Comparison of ENCODE assay signal across 17 cellular contexts in genomic region chr2:7429733-7430132, GRCh38.
DNase-seq lines count a peak whose midpoint lies in the region; ATAC-seq and TF ChIP-seq lines count a peak whose summit lies in the region.
"Had no signal": no experiment of that assay in that cellular context is flagged by ENCODE, and none has a peak within 500 bp of the region (broad histone marks: within the 10 kb centered on the region; RNA-seq: fewer than 3 reads in every experiment).

No MANE protein-coding gene starts in this region.

- peak overlapping the region; percentile 95 for H3K27ac Mint-ChIP-seq in T-helper 1 cell treated with Interleukin-12 subunit alpha and Interleukin-12 subunit beta and Interleukin-4 antibody, amounts not matched to agents 30 μg/mL and 1 μg/mL, for 36 hours
- peak overlapping the region; percentile 99 for H3K27ac Mint-ChIP-seq in activated CD8-positive, alpha-beta T cell treated with anti-CD3 and anti-CD28 coated beads, Interleukin-2, amount 10 ng/mL, durations not matched to agents 7 days and 5 days
- H3K27ac Mint-ChIP-seq in naive thymus-derived CD8-positive, alpha-beta T cell, result peak overlapping the region; percentile 95 to 99 (median 96)

- H3K27me3 Mint-ChIP-seq in T-helper 1 cell treated with Interleukin-12 subunit alpha and Interleukin-12 subunit beta and Interleukin-4 antibody, amounts not matched to agents 30 μg/mL and 1 μg/mL, for 36 hours (ENCODE audit: low read depth), result no peaks in the 10 kb centered on the region
- no peaks in the 10 kb centered on the region for H3K27me3 Mint-ChIP-seq in activated CD8-positive, alpha-beta T cell treated with anti-CD3 and anti-CD28 coated beads, Interleukin-2, amount 10 ng/mL, durations not matched to agents 7 days and 5 days (ENCODE audit: low read depth)
- peaks cover 0 to 3% (median 0%) of the 10 kb centered on the region in 5 donors for H3K27me3 Mint-ChIP-seq in naive thymus-derived CD8-positive, alpha-beta T cell

- peaks cover 16% of the 10 kb centered on the region for H3K36me3 Mint-ChIP-seq in T-helper 1 cell treated with Interleukin-12 subunit alpha and Interleukin-12 subunit beta and Interleukin-4 antibody, amounts not matched to agents 30 μg/mL and 1 μg/mL, for 36 hours (ENCODE audit: low read depth)
- H3K36me3 Mint-ChIP-seq in activated CD8-positive, alpha-beta T cell treated with anti-CD3 and anti-CD28 coated beads, Interleukin-2, amount 10 ng/mL, durations not matched to agents 7 days and 5 days (ENCODE audit: low read depth), result peaks cover 30% of the 10 kb centered on the region
- peaks cover 0 to 21% (median 16%) of the 10 kb centered on the region in 3 donors for H3K36me3 Mint-ChIP-seq in naive thymus-derived CD8-positive, alpha-beta T cell

- peak overlapping the region; percentile 31 for H3K4me3 Mint-ChIP-seq in T-helper 1 cell treated with Interleukin-12 subunit alpha and Interleukin-12 subunit beta and Interleukin-4 antibody, amounts not matched to agents 30 μg/mL and 1 μg/mL, for 36 hours
- H3K4me3 Mint-ChIP-seq in activated CD8-positive, alpha-beta T cell treated with anti-CD3 and anti-CD28 coated beads, Interleukin-2, amount 10 ng/mL, durations not matched to agents 7 days and 5 days, result peak overlapping the region; percentile 78
- peak overlapping the region; percentile 1 to 97 (median 87) for H3K4me3 Mint-ChIP-seq in naive thymus-derived CD8-positive, alpha-beta T cell

- peaks cover 19% of the 10 kb centered on the region for H3K9me3 Mint-ChIP-seq in T-helper 1 cell treated with Interleukin-12 subunit alpha and Interleukin-12 subunit beta and Interleukin-4 antibody, amounts not matched to agents 30 μg/mL and 1 μg/mL, for 36 hours
- peaks cover 7% of the 10 kb centered on the region for H3K9me3 Mint-ChIP-seq in activated CD8-positive, alpha-beta T cell treated with anti-CD3 and anti-CD28 coated beads, Interleukin-2, amount 10 ng/mL, durations not matched to agents 7 days and 5 days (ENCODE audit: insufficient read depth)
- peaks cover 0 to 19% (median 10%) of the 10 kb centered on the region in 9 donors for H3K9me3 Mint-ChIP-seq in naive thymus-derived CD8-positive, alpha-beta T cell

- H3K4me3 ChIP-seq in DOHH2 (ENCODE audit: low read length), result no peak overlapping the region
- H3K4me3 ChIP-seq: lung, smooth muscle cell had no signal

- no peaks in the 10 kb centered on the region for H3K27me3 ChIP-seq in DOHH2 (ENCODE audit: control insufficient read depth, low read length)

- POLR2A ChIA-PET in activated CD8-positive, alpha-beta T cell treated with anti-CD3 and anti-CD28 coated beads, Interleukin-2, amount 10 ng/mL, durations not matched to agents 7 days and 5 days (lab: Charles Lee), result interaction anchor here (0.9 to 3.6 kb wide), 8 partner anchors 19 to 1255 kb away, joined by 3 to 40 read pairs (median 8); partner anchors contain the start of gene ID2
- POLR2A ChIA-PET in naive thymus-derived CD8-positive, alpha-beta T cell (lab: Charles Lee), result interaction anchor here (1.0 to 5.0 kb wide), 9 partner anchors 13 to 1255 kb away, joined by 3 to 55 read pairs (median 18); partner anchors contain the start of gene ID2

- DNase-seq in T-helper 1 cell (no peak), occipital lobe (lab: John Stamatoyannopoulos, UW) (no peak), glomerular visceral epithelial cell (ENCODE audit: extremely low spot score) (no peak)
- no peak for DNase-seq in activated CD8-positive, alpha-beta T cell treated with anti-CD3 and anti-CD28 coated beads, Interleukin-2, amount 10 ng/mL, durations not matched to agents 7 days and 5 days
- DNase-seq in naive thymus-derived CD8-positive, alpha-beta T cell, result no peak
- DNase-seq: activated gamma-delta T cell; effector CD4-positive, alpha-beta T cell; H9; KG1; NCI-H1417 treated with DMSO at 0.1 percent for 48 hours; NCI-H446 treated with DMSO at 0.1 percent for 48 hours; nucleus accumbens had no signal

- peaks cover 45% of the 10 kb centered on the region for H3K4me1 Mint-ChIP-seq in T-helper 1 cell treated with Interleukin-12 subunit alpha and Interleukin-12 subunit beta and Interleukin-4 antibody, amounts not matched to agents 30 μg/mL and 1 μg/mL, for 36 hours (ENCODE audit: low read depth)
- H3K4me1 Mint-ChIP-seq in activated CD8-positive, alpha-beta T cell treated with anti-CD3 and anti-CD28 coated beads, Interleukin-2, amount 10 ng/mL, durations not matched to agents 7 days and 5 days (ENCODE audit: low read depth), result peaks cover 52% of the 10 kb centered on the region
- H3K4me1 Mint-ChIP-seq in naive thymus-derived CD8-positive, alpha-beta T cell, result peaks cover 34 to 53% (median 48%) of the 10 kb centered on the region in 4 donors

- no peak overlapping the region for H3K27ac ChIP-seq in DOHH2 (ENCODE audit: low read depth, low read length)

- peak overlapping the region; percentile 53; the same call in 1 of the 2 replicates for H3K4me2 ChIP-seq in DOHH2 (ENCODE audit: low read length)

- H4K20me1 ChIP-seq in DOHH2 (ENCODE audit: control insufficient read depth, insufficient read depth, low read depth, low read length), result no peaks in the 10 kb centered on the region

- peaks cover 5% of the 10 kb centered on the region; the same call in 1 of the 2 replicates for H3F3A ChIP-seq in DOHH2 (ENCODE audit: control insufficient read depth, insufficient read depth)

- no peak for TF ChIP-seq CTCF in DOHH2 (IDR thresholded peaks at IDR 0.05; ENCODE audit: low read depth, low read length, poor library complexity, severe bottlenecking)

- H3K79me2 ChIP-seq in DOHH2 (ENCODE audit: control insufficient read depth, low read length), result no peaks in the 10 kb centered on the region

- no peak for ATAC-seq in activated CD8-positive, alpha-beta T cell treated with anti-CD3 and anti-CD28 coated beads, Interleukin-2, amount 10 ng/mL, durations not matched to agents 7 days and 5 days
- ATAC-seq in naive thymus-derived CD8-positive, alpha-beta T cell, result no peak
- no peak for ATAC-seq in GM18519 (IDR thresholded peaks at IDR 0.05; ENCODE audit: low FRiP score, unreplicated experiment)

- peaks cover 8% of the 10 kb centered on the region for H3K9me3 ChIP-seq in DOHH2 (ENCODE audit: control insufficient read depth, insufficient read depth, low read length)

- CTCF ChIA-PET in activated CD8-positive, alpha-beta T cell treated with anti-CD3 and anti-CD28 coated beads, Interleukin-2, amount 10 ng/mL, durations not matched to agents 7 days and 5 days (lab: Charles Lee), result interaction anchor here (1.0 to 4.9 kb wide), 10 partner anchors 8 to 333 kb away, joined by 3 to 44 read pairs (median 10); no protein-coding TSS in a partner anchor

- no peaks in the 10 kb centered on the region; the same call in 1 of the 2 replicates for H3K36me3 ChIP-seq in DOHH2 (ENCODE audit: control insufficient read depth, low read length)

- H3K9me2 ChIP-seq in DOHH2 (replicated peaks; ENCODE audit: control insufficient read depth, low read length), result no peaks in the 10 kb centered on the region

- peaks cover 44% of the 10 kb centered on the region for H3K4me1 ChIP-seq in DOHH2 (ENCODE audit: control insufficient read depth, low read length)

Comparison
In these comparisons a context has a peak if more than half of its experiments do, and no peak if none do; other contexts are left out.
1. H3K4me3 Mint-ChIP-seq: peak in every context shown above with its lines; median percentile 87 in naive thymus-derived CD8-positive, alpha-beta T cell; 78 in activated CD8-positive, alpha-beta T cell treated with anti-CD3 and anti-CD28 coated beads, Interleukin-2, amount 10 ng/mL, durations not matched to agents 7 days and 5 days; 31 in T-helper 1 cell treated with Interleukin-12 subunit alpha and Interleukin-12 subunit beta and Interleukin-4 antibody, amounts not matched to agents 30 μg/mL and 1 μg/mL, for 36 hours.